Comparison of ENCODE assay signal across 9 cellular contexts in genomic region chr13:93248627-93249047, GRCh38. TPM values are rescaled to one million over a fixed set of nuclear protein-coding genes. Genes with fewer than 3 reads are reported as not detected.
DNase-seq lines count a peak whose midpoint lies in the region; ATAC-seq and TF ChIP-seq lines count a peak whose summit lies in the region.
"Had no signal": no experiment of that assay in that cellular context is flagged by ENCODE, and none has a peak within 500 bp of the region (broad histone marks: within the 10 kb centered on the region; RNA-seq: fewer than 3 reads in every experiment).

No MANE protein-coding gene starts in this region.

- H2BK20ac ChIP-seq in H9 (ENCODE audit: low read depth, low read length, poor library complexity, severe bottlenecking), result no peak overlapping the region

- no peak overlapping the region for H2BK5ac ChIP-seq in H9 (ENCODE audit: insufficient read length, low read length)
- no peak overlapping the region for H2BK5ac ChIP-seq in trophoblast cell (ENCODE audit: low read depth, low read length, poor library complexity)

- H3K4me2 ChIP-seq in H9 (ENCODE audit: insufficient read depth, insufficient read length, low read length) (no peak overlapping the region), trophoblast cell (ENCODE audit: low read length) (no peak overlapping the region)

- H3K4me3 ChIP-seq in choroid plexus epithelial cell (ENCODE audit: low read depth, low read length) (no peak overlapping the region), trophoblast cell (ENCODE audit: low read depth, low read length) (no peak overlapping the region), uterus (no peak overlapping the region)
- H3K4me3 ChIP-seq: skin epidermis had no signal

- DNase-seq in H9, result peak; percentile 60
- peak; percentile 80 for DNase-seq in NCI-H510A treated with DMSO at 0.1 percent for 48 hours (lab: John Stamatoyannopoulos, UW)
- DNase-seq in choroid plexus epithelial cell (ENCODE audit: low read depth), result peak; percentile 83
- no peak for DNase-seq in trophoblast cell
- no peak for DNase-seq in SIG-M5 (lab: John Stamatoyannopoulos, UW)
- DNase-seq in activated CD4-positive, alpha-beta T cell treated with anti-CD3 and anti-CD28 coated beads for 48 hours, result no peak
- DNase-seq in uterus, result no peak

- H3K79me2 ChIP-seq in H9 (ENCODE audit: insufficient read depth, low read length) (peaks cover 3% of the 10 kb centered on the region; the same call in 1 of the 2 replicates), trophoblast cell (ENCODE audit: control insufficient read depth, insufficient read depth, low read length, poor library complexity) (no peaks in the 10 kb centered on the region)

- peaks cover 0 to 4% (median 0%) of the 10 kb centered on the region in 3 experiments; a peak in 2 of 7 replicates for H3K36me3 Mint-ChIP-seq in H9 (ENCODE audit: insufficient read depth in 1 of 3, low read depth in 3 of 3)

- no peak overlapping the region for H4K5ac ChIP-seq in H9 (ENCODE audit: insufficient read length, low read depth, low read length)

- no peak overlapping the region for H2AK5ac ChIP-seq in H9 (ENCODE audit: insufficient read length, low read length)
- H2AK5ac ChIP-seq in trophoblast cell (ENCODE audit: low read length), result no peak overlapping the region

- H3K4me1 ChIP-seq in H9 (ENCODE audit: insufficient read depth, low read length) (peaks cover 15% of the 10 kb centered on the region; the same call in 1 of the 2 replicates), trophoblast cell (ENCODE audit: control insufficient read depth in 1 of 2, insufficient read depth in 2 of 2, low read length in 2 of 2) (peaks cover 0 to 5% of the 10 kb centered on the region in 2 experiments), uterus (no peaks in the 10 kb centered on the region)

- no peak overlapping the region for H4K8ac ChIP-seq in H9 (replicated peaks; ENCODE audit: insufficient read length, low read depth, low read length)
- H4K8ac ChIP-seq in trophoblast cell (ENCODE audit: low read depth, low read length), result no peak overlapping the region

- no peak overlapping the region for H3K18ac ChIP-seq in H9 (ENCODE audit: insufficient read length, low read depth, low read length)
- peak overlapping the region; percentile 40 for H3K18ac ChIP-seq in trophoblast cell (ENCODE audit: low read length)

- TF ChIP-seq POLR2A in uterus (IDR thresholded peaks at IDR 0.05), result no peak

- no peak overlapping the region for H3K4me3 Mint-ChIP-seq in H9

- ATAC-seq in HG02852 (IDR thresholded peaks at IDR 0.05; ENCODE audit: unreplicated experiment), result no peak

- H3K9me3 ChIP-seq in H9 (ENCODE audit: control insufficient read depth, low read depth, low read length) (no peaks in the 10 kb centered on the region), trophoblast cell (ENCODE audit: insufficient read depth, low read depth, low read length) (no peaks in the 10 kb centered on the region), uterus (no peaks in the 10 kb centered on the region)

- H3K27me3 Mint-ChIP-seq in H9 (ENCODE audit: low read depth), result no peaks in the 10 kb centered on the region

- intact Hi-C loops in uterus (cut with DNase I; ENCODE audit: low total_unique reads), result no loop called here

- H4K20me1 ChIP-seq in H9 (ENCODE audit: control insufficient read depth, insufficient read depth, insufficient read length), result no peaks in the 10 kb centered on the region

- H3K27ac Mint-ChIP-seq in H9, result no peak overlapping the region; a peak in 1 of 7 replicates

- no peaks in the 10 kb centered on the region for H3K23me2 ChIP-seq in H9 (ENCODE audit: insufficient read length, low read depth, low read length, poor library complexity, severe bottlenecking)

- H3K4ac ChIP-seq in H9 (ENCODE audit: low read depth, low read length) (no peak overlapping the region), trophoblast cell (ENCODE audit: low read depth, low read length) (no peak overlapping the region)

- H3T11ph ChIP-seq in H9 (ENCODE audit: low read length), result no peak overlapping the region

- no peak overlapping the region for H4K12ac ChIP-seq in trophoblast cell (ENCODE audit: low read depth, low read length)

- H3K27me3 ChIP-seq in H9 (ENCODE audit: insufficient read depth, low read length) (no peaks in the 10 kb centered on the region), trophoblast cell (ENCODE audit: insufficient read depth, low read length) (no peaks in the 10 kb centered on the region), uterus (no peaks in the 10 kb centered on the region)

- H2BK15ac ChIP-seq in H9 (ENCODE audit: low read depth, low read length), result no peak overlapping the region

- H3K9ac ChIP-seq in H9 (ENCODE audit: extremely low read depth, insufficient read length, low read length), result no peak overlapping the region
- H3K9ac ChIP-seq in trophoblast cell (ENCODE audit: low read length), result no peak overlapping the region

- TF ChIP-seq CTCF in H9 (conservative IDR thresholded peaks at IDR 0.05) (peak; percentile 65), choroid plexus epithelial cell (conservative IDR thresholded peaks at IDR 0.05; ENCODE audit: low read depth, low read length) (peak; percentile 66), uterus (IDR thresholded peaks at IDR 0.05) (no peak)

- H3K9me3 Mint-ChIP-seq in H9, result no peaks in the 10 kb centered on the region

- H3K56ac ChIP-seq in H9 (ENCODE audit: insufficient read length, low read depth, low read length), result no peak overlapping the region

- H2AFZ ChIP-seq in H9 (ENCODE audit: low read length) (no peak overlapping the region), trophoblast cell (ENCODE audit: insufficient read depth, low read length, poor library complexity) (no peak overlapping the region)

- H3K27ac ChIP-seq in H9 (ENCODE audit: insufficient read length, low read depth, low read length), result no peak overlapping the region
- H3K27ac ChIP-seq in trophoblast cell (ENCODE audit: low read depth, low read length), result peak overlapping the region; percentile 22
- no peak overlapping the region for H3K27ac ChIP-seq in uterus
- H3K27ac ChIP-seq: skin epidermis had no signal

- H3K14ac ChIP-seq in H9 (ENCODE audit: insufficient read depth, low read length), result no peak overlapping the region
- H3K14ac ChIP-seq in trophoblast cell (ENCODE audit: low read length), result no peak overlapping the region

- H3K23ac ChIP-seq in H9 (ENCODE audit: insufficient read length, low read depth, low read length) (no peak overlapping the region), trophoblast cell (ENCODE audit: low read length) (no peak overlapping the region)

- H3K79me1 ChIP-seq in H9 (ENCODE audit: insufficient read depth, low read depth, low read length, poor library complexity, severe bottlenecking), result no peaks in the 10 kb centered on the region
- H3K79me1 ChIP-seq in trophoblast cell (ENCODE audit: low read length), result peaks cover 6% of the 10 kb centered on the region

- H2BK12ac ChIP-seq in H9 (ENCODE audit: insufficient read length, low read depth, low read length) (no peak overlapping the region), trophoblast cell (ENCODE audit: low read length) (peak overlapping the region; percentile 43)

- H4K91ac ChIP-seq in H9 (ENCODE audit: insufficient read length, low read depth, low read length) (no peak overlapping the region), trophoblast cell (ENCODE audit: low read depth, low read length) (peak overlapping the region; percentile 26)

- H3K36me3 ChIP-seq in trophoblast cell (ENCODE audit: control insufficient read depth in 1 of 2, insufficient read depth in 2 of 2, low read length in 2 of 2) (no peaks in the 10 kb centered on the region), uterus (no peaks in the 10 kb centered on the region)

- H2BK120ac ChIP-seq in H9 (ENCODE audit: low read depth, low read length, poor library complexity, severe bottlenecking), result no peak overlapping the region
- no peak overlapping the region for H2BK120ac ChIP-seq in trophoblast cell (ENCODE audit: insufficient read depth, low read length, poor library complexity)

- H3K4me1 Mint-ChIP-seq in H9, result peaks cover 39 to 53% of the 10 kb centered on the region in 2 experiments

- no CpG with 5 or more reads among the region's 8 CpGs for WGBS in H9 (ENCODE audit: extremely low coverage, insufficient read length, low lambda C conversion rate)
- WGBS in trophoblast cell (ENCODE audit: extremely low coverage, insufficient coverage, insufficient read length), result no CpG with 5 or more reads among the region's 8 CpGs

RNA-seq across cellular contexts. Expression of gene GPC6, which starts 22.0 kb away (rescaled TPM):
- 15.6 and 16.1 TPM in 2 replicates for total RNA-seq in H9 (2021)
- polyA plus RNA-seq in trophoblast cell (2013), result 22.2 and 22.9 TPM in 2 replicates
- 10 to 100 TPM in 2 of 4 donors, 1 to 10 TPM in 2; 6.7 to 67.2 (median 11.1) TPM for total RNA-seq in uterus

Comparison
In these comparisons a context has a peak if more than half of its experiments do, and no peak if none do; other contexts are left out.
1. DNase-seq: peak in H9 (single experiment), NCI-H510A treated with DMSO at 0.1 percent for 48 hours (single experiment) and choroid plexus epithelial cell (single experiment); none in trophoblast cell (0 of 2), SIG-M5 (single experiment), activated CD4-positive, alpha-beta T cell treated with anti-CD3 and anti-CD28 coated beads for 48 hours (single experiment) and uterus (0 of 2).
2. CTCF ChIP-seq: peak in H9 (single experiment) and choroid plexus epithelial cell (single experiment); none in uterus (0 of 4).